Comparison of ENCODE assay signal across 8 cellular contexts in genomic region chr9:109968702-109969450, GRCh38.
A peak's percentile ranks its signal among the peaks of the same experiment; 100 is the strongest.
DNase-seq lines count a peak whose midpoint lies in the region; ATAC-seq and TF ChIP-seq lines count a peak whose summit lies in the region.

No MANE protein-coding gene starts in this region.

- H3K9me3 Mint-ChIP-seq in stimulated activated effector memory CD8-positive, alpha-beta T cell treated with anti-CD3 and anti-CD28 coated beads, Interleukin-12 subunit alpha, Interleukin-12 subunit beta, amount 100 ng/mL, for 72 hours: no peaks in the 10 kb centered on the region

- peak overlapping the region; percentile 74 for H3K4me2 ChIP-seq in OCI-LY1 (ENCODE audit: low read length)
- no peak overlapping the region for H3K4me2 ChIP-seq in fibroblast of lung (ENCODE audit: extremely low read depth, insufficient read depth, low read length)

- H3K27ac ChIP-seq in OCI-LY1 (ENCODE audit: low read depth, low read length, poor library complexity, severe bottlenecking) (peak overlapping the region; percentile 96), fibroblast of lung (ENCODE audit: insufficient read depth, low read length) (no peak overlapping the region)

- H3K79me2 ChIP-seq in OCI-LY1 (ENCODE audit: insufficient read depth, low read length) (no peaks in the 10 kb centered on the region), fibroblast of lung (ENCODE audit: control insufficient read depth, insufficient read depth, low read length) (no peaks in the 10 kb centered on the region)

- H3K4me3 Mint-ChIP-seq in stimulated activated effector memory CD8-positive, alpha-beta T cell treated with anti-CD3 and anti-CD28 coated beads, Interleukin-12 subunit alpha, Interleukin-12 subunit beta, amount 100 ng/mL, for 72 hours: no peak overlapping the region

- TF ChIP-seq CTCF in OCI-LY1 (IDR thresholded peaks at IDR 0.05; ENCODE audit: low read length) (peak; percentile 60), fibroblast of lung (conservative IDR thresholded peaks at IDR 0.05 in 1 of 2, IDR thresholded peaks at IDR 0.05 in 1 of 2; ENCODE audit: low read depth in 1 of 2, low read length in 2 of 2) (peak; percentile 5 to 32)

- no peaks in the 10 kb centered on the region for H3K27me3 ChIP-seq in OCI-LY1 (ENCODE audit: insufficient read depth, low read length)
- no peaks in the 10 kb centered on the region for H3K27me3 ChIP-seq in fibroblast of lung (ENCODE audit: control insufficient read depth, insufficient read depth, low read length)

- no peaks in the 10 kb centered on the region for H3K9me3 ChIP-seq in OCI-LY1 (ENCODE audit: low read length)
- H3K9me3 ChIP-seq in fibroblast of lung (ENCODE audit: control insufficient read depth, insufficient read depth, low read depth, low read length): no peaks in the 10 kb centered on the region

- H2AFZ ChIP-seq in OCI-LY1 (ENCODE audit: low read length): no peak overlapping the region
- H2AFZ ChIP-seq in fibroblast of lung (ENCODE audit: low read length): no peak overlapping the region

- no peaks in the 10 kb centered on the region for H3K36me3 ChIP-seq in OCI-LY1 (ENCODE audit: insufficient read depth, low read length)
- no peaks in the 10 kb centered on the region for H3K36me3 ChIP-seq in fibroblast of lung (ENCODE audit: control insufficient read depth, insufficient read depth, low read length)

- no peaks in the 10 kb centered on the region for H3K9me2 ChIP-seq in OCI-LY1 (ENCODE audit: low read depth, low read length)

- H4K20me1 ChIP-seq in OCI-LY1 (ENCODE audit: insufficient read depth, low read length) (no peaks in the 10 kb centered on the region), fibroblast of lung (ENCODE audit: control insufficient read depth, extremely low read depth, insufficient read depth, low read length) (no peaks in the 10 kb centered on the region)

- H3K9ac ChIP-seq in OCI-LY1 (ENCODE audit: low read length) (peak overlapping the region; percentile 54), fibroblast of lung (ENCODE audit: insufficient read depth, low read length) (no peak overlapping the region)

- H3F3A ChIP-seq in OCI-LY1 (ENCODE audit: insufficient read depth, low read length): peaks cover 8% of the 10 kb centered on the region; the same call in 1 of the 2 replicates

- H3K4me1 Mint-ChIP-seq in stimulated activated effector memory CD8-positive, alpha-beta T cell treated with anti-CD3 and anti-CD28 coated beads, Interleukin-12 subunit alpha, Interleukin-12 subunit beta, amount 100 ng/mL, for 72 hours: peaks cover 29% of the 10 kb centered on the region

- H3K36me3 Mint-ChIP-seq in stimulated activated effector memory CD8-positive, alpha-beta T cell treated with anti-CD3 and anti-CD28 coated beads, Interleukin-12 subunit alpha, Interleukin-12 subunit beta, amount 100 ng/mL, for 72 hours: no peaks in the 10 kb centered on the region

- peak overlapping the region; percentile 1 for H3K4me3 ChIP-seq in OCI-LY1 (ENCODE audit: low read depth, low read length, poor library complexity, severe bottlenecking)
- no peak overlapping the region for H3K4me3 ChIP-seq in fibroblast of lung (replicated peaks in 1 of 4; ENCODE audit: control extremely low read depth in 1 of 4, insufficient read depth in 1 of 4, low read depth in 3 of 4, low read length in 4 of 4)

- DNase-seq in NCI-H748 (lab: John Stamatoyannopoulos, UW; ENCODE audit: unreplicated experiment) (peak; percentile 34), NCI-H748 treated with DMSO at 0.1 percent for 48 hours (lab: John Stamatoyannopoulos, UW) (no peak), fibroblast of lung (ENCODE audit: low read depth in 2 of 2) (peak in 1 of 2 donors; percentile 37), pons (ENCODE audit: low spot score) (peak; percentile 40), NCI-H1417 treated with DMSO at 0.1 percent for 48 hours (lab: John Stamatoyannopoulos, UW) (no peak)
- no peak for DNase-seq in activated CD8-positive, alpha-beta memory T cell treated with anti-CD3 and anti-CD28 coated beads, Interleukin-2, amount 50 U/mL, for 48 hours
- no peak for DNase-seq in stimulated activated effector memory CD8-positive, alpha-beta T cell treated with anti-CD3 and anti-CD28 coated beads, Interleukin-12 subunit alpha, Interleukin-12 subunit beta, amount 100 ng/mL, for 72 hours (ENCODE audit: low spot score in 2 of 2)

- peaks cover 97% of the 10 kb centered on the region for H3K4me1 ChIP-seq in OCI-LY1 (ENCODE audit: insufficient read depth, low read length, severe bottlenecking)
- H3K4me1 ChIP-seq in fibroblast of lung (ENCODE audit: control insufficient read depth, extremely low read depth, insufficient read depth, low read length): peaks cover 7% of the 10 kb centered on the region

- H3K27ac Mint-ChIP-seq in stimulated activated effector memory CD8-positive, alpha-beta T cell treated with anti-CD3 and anti-CD28 coated beads, Interleukin-12 subunit alpha, Interleukin-12 subunit beta, amount 100 ng/mL, for 72 hours: no peak overlapping the region

- no peak for ATAC-seq in stimulated activated effector memory CD8-positive, alpha-beta T cell treated with anti-CD3 and anti-CD28 coated beads, Interleukin-12 subunit alpha, Interleukin-12 subunit beta, amount 100 ng/mL, for 72 hours

Comparison
In these comparisons a context has a peak if more than half of its experiments do, and no peak if none do; other contexts are left out.
1. DNase-seq: peak in NCI-H748 (single experiment) and pons (single experiment); none in NCI-H748 treated with DMSO at 0.1 percent for 48 hours (single experiment), activated CD8-positive, alpha-beta memory T cell treated with anti-CD3 and anti-CD28 coated beads, Interleukin-2, amount 50 U/mL, for 48 hours (single experiment), NCI-H1417 treated with DMSO at 0.1 percent for 48 hours (single experiment) and stimulated activated effector memory CD8-positive, alpha-beta T cell treated with anti-CD3 and anti-CD28 coated beads, Interleukin-12 subunit alpha, Interleukin-12 subunit beta, amount 100 ng/mL, for 72 hours (0 of 2).